21 cellular contexts compared by ENCODE assay signal in genomic region chr15:69107025-69107620, GRCh38. TPM values are rescaled to one million over a fixed set of nuclear protein-coding genes. Genes with fewer than 3 reads are reported as not detected.
A peak's percentile ranks its signal among the peaks of the same experiment; 100 is the strongest.
DNase-seq lines count a peak whose midpoint lies in the region; ATAC-seq and TF ChIP-seq lines count a peak whose summit lies in the region.
"Had no signal": no experiment of that assay in that cellular context is flagged by ENCODE, and none has a peak within 500 bp of the region (broad histone marks: within the 10 kb centered on the region; RNA-seq: fewer than 3 reads in every experiment).

No MANE protein-coding gene starts in this region.

- no peaks in the 10 kb centered on the region for H3K4me1 ChIP-seq in parathyroid adenoma
- H3K4me1 ChIP-seq: lower lobe of right lung had no signal

- H3K4me3 Mint-ChIP-seq in activated CD4-positive, alpha-beta memory T cell treated with anti-CD3 and anti-CD28 coated beads, Interleukin-2, amount 10 ng/mL, durations not matched to agents 7 days and 5 days: no peak overlapping the region
- H3K4me3 Mint-ChIP-seq: T-cell had no signal

- H3K4me1 Mint-ChIP-seq in activated CD4-positive, alpha-beta memory T cell treated with anti-CD3 and anti-CD28 coated beads, Interleukin-2, amount 10 ng/mL, durations not matched to agents 7 days and 5 days: peaks cover 39% of the 10 kb centered on the region

- no peak for TF ChIP-seq CTCF in parathyroid adenoma (IDR thresholded peaks at IDR 0.05)

- H3K27ac Mint-ChIP-seq in activated CD4-positive, alpha-beta memory T cell treated with anti-CD3 and anti-CD28 coated beads, Interleukin-2, amount 10 ng/mL, durations not matched to agents 7 days and 5 days: peak overlapping the region; percentile 1

- ATAC-seq in GM21447 (IDR thresholded peaks at IDR 0.05; ENCODE audit: unreplicated experiment): no peak
- no peak for ATAC-seq in HG03095 (IDR thresholded peaks at IDR 0.05; ENCODE audit: unreplicated experiment)
- ATAC-seq: HCT116, lower lobe of right lung, T-cell had no signal

- DNase-seq in activated CD4-positive, alpha-beta T cell treated with anti-CD3 and anti-CD28 coated beads for 48 hours: peak; percentile 8
- no peak for DNase-seq in activated CD4-positive, alpha-beta T cell treated with anti-CD3 and anti-CD28 coated beads for 4 hours
- DNase-seq in HT1080 (ENCODE audit: low read depth): peak; percentile 4
- no peak for DNase-seq in activated CD4-positive, alpha-beta memory T cell treated with anti-CD3 and anti-CD28 coated beads, Interleukin-2, amount 10 ng/mL, durations not matched to agents 7 days and 5 days
- DNase-seq in NCI-H510A (lab: John Stamatoyannopoulos, UW): no peak
- DNase-seq: activated effector memory CD4-positive, alpha-beta T cell treated with Interleukin-2 at 50 U/mL for 16 hours; aorta; BE2C; erythroblast; hypothalamus; lower lobe of right lung; NCI-H1417; NCI-H2171 treated with DMSO at 0.1 percent for 48 hours; NCI-H526 treated with DMSO at 0.1 percent for 48 hours; SIG-M5; stimulated activated CD4-positive, alpha-beta T cell treated with anti-CD3 and anti-CD28 coated beads, Interleukin-4, amount 100 ng/mL, for 4 hours; T-cell had no signal

- no peak overlapping the region for H3K4me2 ChIP-seq in parathyroid adenoma (ENCODE audit: low read length)

- H3K27me3 Mint-ChIP-seq in activated CD4-positive, alpha-beta memory T cell treated with anti-CD3 and anti-CD28 coated beads, Interleukin-2, amount 10 ng/mL, durations not matched to agents 7 days and 5 days: peaks cover 17% of the 10 kb centered on the region
- H3K27me3 Mint-ChIP-seq: T-cell had no signal

- H3K27ac ChIP-seq in parathyroid adenoma: no peak overlapping the region
- H3K27ac ChIP-seq: lower lobe of right lung had no signal

- POLR2A ChIA-PET in activated CD4-positive, alpha-beta memory T cell treated with anti-CD3 and anti-CD28 coated beads, Interleukin-2, amount 10 ng/mL, durations not matched to agents 7 days and 5 days (lab: Charles Lee): no interaction called here

- no peak overlapping the region for H3K4me3 ChIP-seq in parathyroid adenoma (ENCODE audit: low read depth, low read length)
- H3K4me3 ChIP-seq: lower lobe of right lung had no signal

- H3K9me3 Mint-ChIP-seq in activated CD4-positive, alpha-beta memory T cell treated with anti-CD3 and anti-CD28 coated beads, Interleukin-2, amount 10 ng/mL, durations not matched to agents 7 days and 5 days: no peaks in the 10 kb centered on the region
- H3K9me3 Mint-ChIP-seq: T-cell had no signal

- CTCF ChIA-PET in activated CD4-positive, alpha-beta memory T cell treated with anti-CD3 and anti-CD28 coated beads, Interleukin-2, amount 10 ng/mL, durations not matched to agents 7 days and 5 days (lab: Charles Lee): interaction anchor here (0.7 kb wide), 1 partner anchor 958 kb away, joined by 3 read pairs; no protein-coding TSS in a partner anchor

- H3K36me3 ChIP-seq in parathyroid adenoma (ENCODE audit: control insufficient read depth, insufficient read depth, low read length): no peaks in the 10 kb centered on the region
- H3K36me3 ChIP-seq: BE2C, lower lobe of right lung had no signal

- H3K79me2 ChIP-seq in parathyroid adenoma: no peaks in the 10 kb centered on the region

- no peak overlapping the region for H3K9ac ChIP-seq in parathyroid adenoma

- H3K36me3 Mint-ChIP-seq in activated CD4-positive, alpha-beta memory T cell treated with anti-CD3 and anti-CD28 coated beads, Interleukin-2, amount 10 ng/mL, durations not matched to agents 7 days and 5 days (ENCODE audit: low read depth): no peaks in the 10 kb centered on the region
- H3K36me3 Mint-ChIP-seq: T-cell had no signal

- no peaks in the 10 kb centered on the region for H3K9me3 ChIP-seq in parathyroid adenoma (ENCODE audit: control insufficient read depth, low read length)
- H3K9me3 ChIP-seq: BE2C, lower lobe of right lung had no signal

- peak overlapping the region; percentile 29 for H2AFZ ChIP-seq in parathyroid adenoma

- H3K27me3 ChIP-seq in parathyroid adenoma (ENCODE audit: control insufficient read depth, insufficient read depth, low read length): no peaks in the 10 kb centered on the region
- H3K27me3 ChIP-seq: BE2C had no signal

RNA-seq across cellular contexts. Expression of gene GLCE, which starts 53.3 kb away (rescaled TPM):
- total RNA-seq in HT1080 (2014; rRNA removed; shearing (Covaris generic)): 16.2 and 18.6 TPM in 2 replicates
- 14.8 and 16.2 TPM in 2 replicates for polyA plus RNA-seq in HT1080 (2015; cell fraction: cytosol; rRNA removed)
- 18.4 and 22.1 TPM in 2 replicates for polyA plus RNA-seq in HT1080 (2015; cell fraction: nucleus; rRNA removed)
- total RNA-seq in activated CD4-positive, alpha-beta memory T cell treated with anti-CD3 and anti-CD28 coated beads, Interleukin-2, amount 10 ng/mL, durations not matched to agents 7 days and 5 days: 1 to 10 TPM; 3.8 to 4.0 TPM

Comparison
In these comparisons a context has a peak if more than half of its experiments do, and no peak if none do; other contexts are left out.
1. DNase-seq: peak in activated CD4-positive, alpha-beta T cell treated with anti-CD3 and anti-CD28 coated beads for 48 hours (single experiment) and HT1080 (single experiment); none in activated CD4-positive, alpha-beta T cell treated with anti-CD3 and anti-CD28 coated beads for 4 hours (0 of 2), activated CD4-positive, alpha-beta memory T cell treated with anti-CD3 and anti-CD28 coated beads, Interleukin-2, amount 10 ng/mL, durations not matched to agents 7 days and 5 days (single experiment) and NCI-H510A (single experiment).